ENCODE assay signal across 8 cellular contexts in the genomic region with DNA sequence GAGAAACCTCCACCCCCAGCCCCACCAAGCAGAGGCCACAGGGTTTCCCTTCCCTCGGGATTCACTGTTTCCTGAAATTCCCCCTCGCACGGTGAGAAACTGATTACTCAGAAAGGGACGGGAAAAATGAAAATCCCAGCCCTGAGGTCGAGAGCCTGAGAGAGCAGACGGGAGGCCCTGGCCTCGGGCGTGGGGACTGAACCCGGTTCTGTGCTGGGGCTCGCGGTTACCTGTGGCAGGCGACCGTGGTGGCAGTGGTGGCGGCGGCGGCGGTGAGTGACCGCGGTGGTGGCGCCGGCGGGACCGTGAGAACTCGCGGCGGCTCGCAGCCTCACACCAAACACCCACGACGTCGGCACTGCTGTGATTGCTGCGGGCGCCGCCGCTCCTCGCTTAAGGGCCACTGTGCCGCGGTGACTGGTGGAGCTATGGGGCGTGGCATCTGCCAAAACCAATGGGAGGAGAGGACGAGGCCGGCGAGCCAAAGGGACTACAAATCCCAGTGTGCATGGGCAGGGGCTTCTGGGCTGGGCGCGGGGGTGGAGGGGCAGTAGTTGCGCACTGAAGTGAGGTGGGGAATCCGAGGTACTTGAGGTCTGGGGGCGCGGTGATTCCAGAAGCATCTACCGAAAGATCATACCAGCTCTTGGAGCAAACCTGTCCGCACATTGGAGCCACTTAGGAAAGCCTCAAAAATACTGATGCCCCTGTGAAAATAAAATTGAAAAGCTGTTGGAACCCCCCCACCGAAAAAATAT. TPM values are rescaled to one million over a fixed set of nuclear protein-coding genes. Genes with fewer than 3 reads are reported as not detected.
DNase-seq lines count a peak whose midpoint lies in the region; ATAC-seq and TF ChIP-seq lines count a peak whose summit lies in the region.

LGMN (minus strand) TSS at position 369 of the 758 bp plus-strand sequence. CDS start 15,841 bp downstream, outside the sequence.

- peaks cover 5 to 19% of the 10 kb centered on the region in 2 donors for H3K27me3 Mint-ChIP-seq in CD4-positive, alpha-beta memory T cell
- H3K27me3 Mint-ChIP-seq in naive thymus-derived CD4-positive, alpha-beta T cell, result peaks cover 0 to 77% (median 15%) of the 10 kb centered on the region in 5 donors

- H3K4me3 ChIP-seq in CD4-positive, alpha-beta memory T cell (ENCODE audit: low read length in 2 of 2), result peak within 1 kb of the TSS; percentile 55 to 76
- H3K4me3 ChIP-seq in fibroblast of mammary gland (ENCODE audit: control insufficient read depth, low read depth, low read length), result peak within 1 kb of the TSS; percentile 79
- H3K4me3 ChIP-seq in naive thymus-derived CD4-positive, alpha-beta T cell (ENCODE audit: low read length), result peak within 1 kb of the TSS; percentile 67

- ATAC-seq in GM19455 (IDR thresholded peaks at IDR 0.05; ENCODE audit: unreplicated experiment), result peak; percentile 82
- peak; percentile 98 for ATAC-seq in naive thymus-derived CD4-positive, alpha-beta T cell
- ATAC-seq in stimulated activated effector memory CD8-positive, alpha-beta T cell treated with anti-CD3 and anti-CD28 coated beads, Interleukin-12 subunit alpha, Interleukin-12 subunit beta, amount 100 ng/mL, for 72 hours, result peak; percentile 94

- POLR2A ChIA-PET in CD4-positive, alpha-beta memory T cell (lab: Charles Lee; ENCODE audit: partially characterized antibody), result interaction anchor here (3.7 kb wide), 1 partner anchor 45 kb away, joined by 17 read pairs; the partner anchor contains the start of gene GOLGA5
- POLR2A ChIA-PET in naive thymus-derived CD4-positive, alpha-beta T cell (lab: Charles Lee), result interaction anchor here (0.6 to 1.4 kb wide), 7 partner anchors 11 to 96 kb away, joined by 3 to 4 read pairs (median 3); partner anchors contain the start of gene GOLGA5

- H3K36me3 ChIP-seq in CD4-positive, alpha-beta memory T cell (ENCODE audit: insufficient read depth, low read length), result no peaks in the 10 kb centered on the region
- H3K36me3 ChIP-seq in naive thymus-derived CD4-positive, alpha-beta T cell (ENCODE audit: control insufficient read depth in 2 of 3, insufficient read depth in 3 of 3, low read length in 3 of 3), result no peaks in the 10 kb centered on the region

- H3K4me3 Mint-ChIP-seq in CD4-positive, alpha-beta memory T cell, result peak within 1 kb of the TSS; percentile 85 to 94 (median 88)
- peak within 1 kb of the TSS; percentile 82 to 93 (median 89) for H3K4me3 Mint-ChIP-seq in naive thymus-derived CD4-positive, alpha-beta T cell
- peak within 1 kb of the TSS; percentile 69 for H3K4me3 Mint-ChIP-seq in stimulated activated effector memory CD8-positive, alpha-beta T cell treated with anti-CD3 and anti-CD28 coated beads, Interleukin-12 subunit alpha, Interleukin-12 subunit beta, amount 100 ng/mL, for 72 hours

- no peaks in the 10 kb centered on the region for H3K9me3 ChIP-seq in CD4-positive, alpha-beta memory T cell (ENCODE audit: control insufficient read depth in 1 of 2, low read length in 2 of 2)
- H3K9me3 ChIP-seq in naive thymus-derived CD4-positive, alpha-beta T cell (ENCODE audit: control insufficient read depth in 2 of 3, low read length in 3 of 3), result no peaks in the 10 kb centered on the region

- no peaks in the 10 kb centered on the region for H3K36me3 Mint-ChIP-seq in CD4-positive, alpha-beta memory T cell
- H3K36me3 Mint-ChIP-seq in naive thymus-derived CD4-positive, alpha-beta T cell, result peaks cover 0 to 3% (median 0%) of the 10 kb centered on the region in 5 donors
- H3K36me3 Mint-ChIP-seq in stimulated activated effector memory CD8-positive, alpha-beta T cell treated with anti-CD3 and anti-CD28 coated beads, Interleukin-12 subunit alpha, Interleukin-12 subunit beta, amount 100 ng/mL, for 72 hours, result no peaks in the 10 kb centered on the region

- H3K9me3 Mint-ChIP-seq in CD4-positive, alpha-beta memory T cell, result peaks cover 0 to 3% (median 0%) of the 10 kb centered on the region in 8 donors
- H3K9me3 Mint-ChIP-seq in naive thymus-derived CD4-positive, alpha-beta T cell, result peaks cover 0 to 3% (median 0%) of the 10 kb centered on the region in 11 donors
- no peaks in the 10 kb centered on the region for H3K9me3 Mint-ChIP-seq in stimulated activated effector memory CD8-positive, alpha-beta T cell treated with anti-CD3 and anti-CD28 coated beads, Interleukin-12 subunit alpha, Interleukin-12 subunit beta, amount 100 ng/mL, for 72 hours

- CTCF ChIA-PET in CD4-positive, alpha-beta memory T cell (lab: Charles Lee; ENCODE audit: partially characterized antibody), result interaction anchor here (0.5 to 1.5 kb wide), 4 partner anchors 30 to 59 kb away, joined by 3 to 4 read pairs (median 4); no protein-coding TSS in a partner anchor
- CTCF ChIA-PET in naive thymus-derived CD4-positive, alpha-beta T cell (lab: Charles Lee), result no interaction called here

- H3K4me1 ChIP-seq in CD4-positive, alpha-beta memory T cell (ENCODE audit: insufficient read depth, low read length), result peaks cover 21% of the 10 kb centered on the region
- peaks cover 10 to 13% of the 10 kb centered on the region in 2 donors for H3K4me1 ChIP-seq in naive thymus-derived CD4-positive, alpha-beta T cell (ENCODE audit: control insufficient read depth in 2 of 2, insufficient read depth in 2 of 2, low read length in 2 of 2)

- TF ChIP-seq CTCF in fibroblast of mammary gland (conservative IDR thresholded peaks at IDR 0.05; ENCODE audit: control insufficient read depth, insufficient read depth, low read depth, low read length), result no peak

- no peaks in the 10 kb centered on the region for H3K27me3 ChIP-seq in CD4-positive, alpha-beta memory T cell (ENCODE audit: insufficient read depth, low read length)
- no peaks in the 10 kb centered on the region for H3K27me3 ChIP-seq in naive thymus-derived CD4-positive, alpha-beta T cell (ENCODE audit: control insufficient read depth in 2 of 2, insufficient read depth in 2 of 2, low read length in 2 of 2)

- no peak within 1 kb of the TSS for H3K27ac ChIP-seq in CD4-positive, alpha-beta memory T cell (ENCODE audit: low read depth, low read length)
- H3K27ac ChIP-seq in naive thymus-derived CD4-positive, alpha-beta T cell (ENCODE audit: low read depth, low read length), result peak within 1 kb of the TSS; percentile 73

- peak within 1 kb of the TSS; percentile 54 to 82 (median 72) for H3K27ac Mint-ChIP-seq in CD4-positive, alpha-beta memory T cell
- H3K27ac Mint-ChIP-seq in naive thymus-derived CD4-positive, alpha-beta T cell, result peak within 1 kb of the TSS in 8 of 9 donors; percentile 45 to 91 (median 78)
- no peak within 1 kb of the TSS for H3K27ac Mint-ChIP-seq in stimulated activated effector memory CD8-positive, alpha-beta T cell treated with anti-CD3 and anti-CD28 coated beads, Interleukin-12 subunit alpha, Interleukin-12 subunit beta, amount 100 ng/mL, for 72 hours

- peaks cover 20 to 41% (median 31%) of the 10 kb centered on the region in 4 donors for H3K4me1 Mint-ChIP-seq in CD4-positive, alpha-beta memory T cell
- H3K4me1 Mint-ChIP-seq in naive thymus-derived CD4-positive, alpha-beta T cell, result peaks cover 28 to 53% (median 47%) of the 10 kb centered on the region in 7 donors
- peaks cover 49% of the 10 kb centered on the region for H3K4me1 Mint-ChIP-seq in stimulated activated effector memory CD8-positive, alpha-beta T cell treated with anti-CD3 and anti-CD28 coated beads, Interleukin-12 subunit alpha, Interleukin-12 subunit beta, amount 100 ng/mL, for 72 hours

- intact Hi-C loops in CD4-positive, alpha-beta memory T cell (cut with micrococcal nuclease), result loop anchor here (1.0 kb wide), 1 partner anchor 46 kb away; the partner anchor contains the start of gene GOLGA5
- intact Hi-C loops in naive thymus-derived CD4-positive, alpha-beta T cell (cut with micrococcal nuclease), result loop anchor here (1.0 to 5.0 kb wide), 7 partner anchors 20 to 641 kb away; partner anchors contain the start of genes ATXN3 (in 1 of the 2), CPSF2 (in 1 of the 2), GOLGA5 (in 1 of the 2) and NDUFB1 (in 1 of the 2)

- DNase-seq in CD4-positive, alpha-beta memory T cell, result peak; percentile 76 to 86 (median 80)
- DNase-seq in HS-27A (ENCODE audit: low read depth), result peak; percentile 70
- peak; percentile 71 for DNase-seq in activated effector memory CD4-positive, alpha-beta T cell treated with Interleukin-2 at 50 U/mL for 16 hours
- DNase-seq in fibroblast of mammary gland (ENCODE audit: low read depth), result peak; percentile 88
- peak; percentile 67 to 92 (median 86) for DNase-seq in naive thymus-derived CD4-positive, alpha-beta T cell
- DNase-seq in stimulated activated effector memory CD8-positive, alpha-beta T cell treated with anti-CD3 and anti-CD28 coated beads, Interleukin-12 subunit alpha, Interleukin-12 subunit beta, amount 100 ng/mL, for 72 hours (ENCODE audit: low spot score in 2 of 2), result peak; percentile 47 to 76

TF ChIP-seq in PFSK-1, 5 proteins besides CTCF, POLR2A, EP300 and RAD21 (continues in another document):
- peak; percentile 74 for TF ChIP-seq FOXP2 (optimal IDR thresholded peaks at IDR 0.05; ENCODE audit: borderline replicate concordance, extremely low read depth, extremely low read length, insufficient read depth)
- peak; percentile 85 for TF ChIP-seq TAF1 (IDR thresholded peaks at IDR 0.05; ENCODE audit: borderline replicate concordance, insufficient read depth, low read length)
- no peak for TF ChIP-seq SIN3A (IDR thresholded peaks at IDR 0.05; ENCODE audit: borderline replicate concordance, insufficient read depth, low read length)
- peak; percentile 75 for TF ChIP-seq POLR2AphosphoS5 (IDR thresholded peaks at IDR 0.05; ENCODE audit: low read depth, low read length)

RNA-seq across cellular contexts. Expression of gene LGMN, which starts in this region (rescaled TPM):
- total RNA-seq in CD4-positive, alpha-beta memory T cell, result 10 to 100 TPM; 14.0 TPM
- polyA plus RNA-seq in CD4-positive, alpha-beta memory T cell, result 10 to 100 TPM in 1 of 2 donors, 1 to 10 TPM in 1; 9.6 to 10.6 TPM
- polyA plus RNA-seq in PFSK-1 (2012; ENCODE audit: insufficient read length, low read depth), result 61.3 TPM
- total RNA-seq in naive thymus-derived CD4-positive, alpha-beta T cell, result 10 to 100 TPM in 3 of 5 experiments, 1 to 10 TPM in 2; 8.7 to 28.7 (median 10.1) TPM
- 10 to 100 TPM; 25.2 to 26.4 TPM for polyA plus RNA-seq in naive thymus-derived CD4-positive, alpha-beta T cell
